In genomic region chr2:132677661-132678060, GRCh38 we compare ENCODE assay signal across 2 cellular contexts.
TF ChIP-seq lines count a peak whose summit lies in the region.

No MANE protein-coding gene starts in this region.

TF ChIP-seq in SK-N-SH, 30 proteins besides CTCF, POLR2A, EP300 and RAD21:
- 0 out of 2 replicates have a peak, but pooled peaks have one; percentile 14 for TF ChIP-seq ZBTB33 (IDR thresholded peaks at IDR 0.05; ENCODE audit: borderline replicate concordance, low read depth)
- TF ChIP-seq USF2 (IDR thresholded peaks at IDR 0.05; ENCODE audit: borderline replicate concordance, low read depth, low read length), result no peak
- TF ChIP-seq USF1 (IDR thresholded peaks at IDR 0.05; ENCODE audit: borderline replicate concordance, low read depth), result no peak
- peak; percentile 82 for TF ChIP-seq FOSL2 (IDR thresholded peaks at IDR 0.05; ENCODE audit: borderline replicate concordance, low read depth)
- peak; percentile 50; the same call in 1 of the 2 replicates for TF ChIP-seq MEF2A (IDR thresholded peaks at IDR 0.05; ENCODE audit: borderline replicate concordance, low read depth)
- peak; percentile 49 for TF ChIP-seq PBX3 (IDR thresholded peaks at IDR 0.05)
- TF ChIP-seq NFIC (IDR thresholded peaks at IDR 0.05; ENCODE audit: borderline replicate concordance), result no peak; the same call in 1 of the 2 replicates
- TF ChIP-seq FOXM1 (IDR thresholded peaks at IDR 0.05; ENCODE audit: low read depth), result no peak
- peak; percentile 76 for TF ChIP-seq TCF12 (IDR thresholded peaks at IDR 0.05)
- 0 out of 2 replicates have a peak, but pooled peaks have one; percentile 12 for TF ChIP-seq RXRA (IDR thresholded peaks at IDR 0.05; ENCODE audit: borderline replicate concordance, low read depth)
- peak; percentile 70 for TF ChIP-seq JUND (IDR thresholded peaks at IDR 0.05)

TF ChIP-seq in GM23338, 12 proteins besides CTCF, POLR2A, EP300 and RAD21:
- TF ChIP-seq POLR2AphosphoS5 (IDR thresholded peaks at IDR 0.05; ENCODE audit: low read depth) (no peak), ZNF462 (CRISPR knock-in tag; IDR thresholded peaks at IDR 0.05) (no peak), EZH2phosphoT487 (IDR thresholded peaks at IDR 0.05; ENCODE audit: unreplicated experiment) (no peak), ZNF114 (CRISPR knock-in tag; IDR thresholded peaks at IDR 0.05) (no peak), REST (IDR thresholded peaks at IDR 0.05; ENCODE audit: unreplicated experiment) (no peak), CREB1 (CRISPR knock-in tag; IDR thresholded peaks at IDR 0.05; ENCODE audit: low read depth) (no peak), NANOG (IDR thresholded peaks at IDR 0.05; ENCODE audit: borderline replicate concordance) (no peak), EZH2 (IDR thresholded peaks at IDR 0.05; ENCODE audit: low read depth, unreplicated experiment) (no peak)
